In genomic region chr1:114511048-114511785, GRCh38 we compare ENCODE assay signal across 8 cellular contexts. TPM values are rescaled to one million over a fixed set of nuclear protein-coding genes. Genes with fewer than 3 reads are reported as not detected.
DNase-seq lines count a peak whose midpoint lies in the region; ATAC-seq and TF ChIP-seq lines count a peak whose summit lies in the region.

Gene TRIM33 (minus strand): TSS chr1:114511203. CDS start chr1:114511076, 127 bp downstream.

- peaks cover 10 to 13% of the 10 kb centered on the region in 2 donors for H3K36me3 Mint-ChIP-seq in CD14-positive monocyte

- no peak for TF ChIP-seq CTCF in CD14-positive monocyte (IDR thresholded peaks at IDR 0.05)
- no peak for TF ChIP-seq CTCF in liver (IDR thresholded peaks at IDR 0.05; ENCODE audit: low read depth, low read length, missing input control)

- DNase-seq in CD14-positive monocyte (ENCODE audit: low spot score) (peak; percentile 85), NCI-H748 (lab: John Stamatoyannopoulos, UW; ENCODE audit: unreplicated experiment) (peak; percentile 96), dermis microvascular lymphatic vessel endothelial cell (ENCODE audit: low read depth in 2 of 2) (peak; percentile 90 to 96)
- DNase-seq in activated CD4-positive, alpha-beta T cell treated with anti-CD3 and anti-CD28 coated beads, Interleukin-2, amount 50 U/mL, for 48 hours = peak; percentile 89 to 91
- DNase-seq in stimulated activated CD4-positive, alpha-beta T cell treated with anti-CD3 and anti-CD28 coated beads, Interleukin-4, amount 100 ng/mL, for 1 hour = peak; percentile 92

- peak within 1 kb of the TSS; percentile 96 to 99 (median 98) for H3K27ac Mint-ChIP-seq in CD14-positive monocyte

- H3K9ac ChIP-seq in liver (ENCODE audit: low read depth in 1 of 2, low read length in 2 of 2) = peak within 1 kb of the TSS; percentile 92 to 98

- TF ChIP-seq RAD21 in liver (IDR thresholded peaks at IDR 0.05) = peak in 1 of 2 donors; percentile 17

- H3K4me1 Mint-ChIP-seq in CD14-positive monocyte = peaks cover 44% of the 10 kb centered on the region

- peak within 1 kb of the TSS; percentile 96 to 98 for H3K4me3 Mint-ChIP-seq in CD14-positive monocyte

- peaks cover 0 to 5% (median 0%) of the 10 kb centered on the region in 7 donors for H3K9me3 Mint-ChIP-seq in CD14-positive monocyte

- no peaks in the 10 kb centered on the region for H3K27me3 ChIP-seq in liver (ENCODE audit: control insufficient read depth in 4 of 4, insufficient read depth in 4 of 4, low read length in 3 of 4)

- H3K4me3 ChIP-seq in liver (ENCODE audit: low read depth in 1 of 3, low read length in 3 of 3) = peak within 1 kb of the TSS; percentile 88 to 98 (median 91)

- H3K9me3 ChIP-seq in liver (ENCODE audit: control insufficient read depth in 4 of 4, low read length in 3 of 4) = no peaks in the 10 kb centered on the region

- H3K4me1 ChIP-seq in liver (ENCODE audit: control insufficient read depth in 4 of 4, insufficient read depth in 4 of 4, low read length in 3 of 4) = peaks cover 0 to 34% (median 19%) of the 10 kb centered on the region in 4 donors

- WGBS in liver = under 1% methylated on average over 87 of the region's 87 CpGs

- H3K27ac ChIP-seq in liver (ENCODE audit: low read depth in 1 of 2, low read length in 2 of 2) = peak within 1 kb of the TSS; percentile 98 to 99

- ATAC-seq in GM19395 (IDR thresholded peaks at IDR 0.05; ENCODE audit: unreplicated experiment) = peak; percentile 76
- peak; percentile 66 for ATAC-seq in HG03558 (IDR thresholded peaks at IDR 0.05; ENCODE audit: extremely low read depth, unreplicated experiment)

- intact Hi-C loops in CD14-positive monocyte (cut with micrococcal nuclease) = loop anchor here in 1 of 2 donors (5.0 to 10.0 kb wide), 3 partner anchors 56 to 246 kb away; partner anchors contain the start of genes BCAS2 and CSDE1

- H3K36me3 ChIP-seq in liver (ENCODE audit: control insufficient read depth in 4 of 4, insufficient read depth in 3 of 4, low read depth in 1 of 4, low read length in 3 of 4) = no peaks in the 10 kb centered on the region

- peaks cover 0 to 12% (median 2%) of the 10 kb centered on the region in 3 donors for H3K27me3 Mint-ChIP-seq in CD14-positive monocyte (ENCODE audit: low read depth in 3 of 3)

TF ChIP-seq in liver, 16 proteins besides CTCF, POLR2A, EP300 and RAD21:
- peak in 1 of 2 donors; percentile 31 for TF ChIP-seq HNF4A (conservative IDR thresholded peaks at IDR 0.05)
- peak; percentile 23 for TF ChIP-seq SP1 (IDR thresholded peaks at IDR 0.05)
- TF ChIP-seq MAX (IDR thresholded peaks at IDR 0.05) = peak; percentile 30
- peak in 1 of 2 donors; percentile 59 for TF ChIP-seq GABPA (IDR thresholded peaks at IDR 0.05 in 1 of 2, conservative IDR thresholded peaks at IDR 0.05 in 1 of 2)
- peak; percentile 52 for TF ChIP-seq YY1 (IDR thresholded peaks at IDR 0.05)
- TF ChIP-seq FOXA1 (IDR thresholded peaks at IDR 0.05) = no peak
- peak; percentile 72 for TF ChIP-seq ZBTB33 (IDR thresholded peaks at IDR 0.05)
- TF ChIP-seq JUND (IDR thresholded peaks at IDR 0.05) = no peak
- peak in 1 of 2 donors; percentile 73 for TF ChIP-seq EGR1 (IDR thresholded peaks at IDR 0.05; ENCODE audit: low read depth in 2 of 2)

RNA-seq across cellular contexts. Expression of gene TRIM33, which starts in this region (rescaled TPM):
- polyA plus RNA-seq in CD14-positive monocyte = 10 to 100 TPM; 11.8 to 16.5 TPM
- total RNA-seq in dermis microvascular lymphatic vessel endothelial cell = 16.9 and 24.8 TPM in 2 replicates
- 10 to 100 TPM; 21.1 to 30.5 TPM for total RNA-seq in liver
- polyA plus RNA-seq in liver = 10 to 100 TPM in 1 of 2 donors, 1 to 10 TPM in 1; 4.5 to 12.1 TPM

Comparison
In these comparisons a context has a peak if more than half of its experiments do, and no peak if none do; other contexts are left out.
1. Peak in every context shown above with its lines: DNase-seq, ATAC-seq, H3K4me3 ChIP-seq and H3K27ac ChIP-seq.